In the genomic region with DNA sequence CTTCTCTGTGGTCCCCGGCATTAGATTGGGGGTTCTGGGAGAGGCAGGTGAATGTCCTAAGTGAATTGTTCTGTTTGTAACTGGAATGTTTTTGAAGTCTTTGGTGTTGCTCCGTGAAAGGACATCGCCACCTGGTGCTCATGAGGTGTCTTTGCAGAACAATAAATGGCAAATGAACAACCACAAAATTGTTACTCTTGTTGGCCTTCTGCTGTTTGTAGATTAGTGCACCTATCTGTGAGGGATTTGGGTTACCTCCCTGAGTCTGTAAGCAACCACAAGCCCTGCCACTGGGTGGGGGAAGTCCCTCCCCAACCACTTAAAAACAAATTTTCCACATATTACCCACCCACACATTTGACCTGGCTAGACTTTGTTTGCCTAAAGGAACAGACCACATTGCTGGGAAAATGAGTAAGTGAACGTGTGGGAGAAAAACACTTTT, we compare ENCODE assay signal across 9 cellular contexts.
DNase-seq lines count a peak whose midpoint lies in the region; ATAC-seq and FAIRE-seq lines count a peak whose summit lies in the region.
"Had no signal": no experiment of that assay in that cellular context is flagged by ENCODE, and none has a peak within 500 bp of the region (broad histone marks: within the 10 kb centered on the region; RNA-seq: fewer than 3 reads in every experiment).

No MANE protein-coding gene starts in this region.

- FAIRE-seq in RCC 7860 (lab: Jason Lieb, UNC): no peak
- FAIRE-seq: frontal cortex had no signal

- peak; percentile 41 for DNase-seq in ELF-1 (ENCODE audit: low read depth, low spot score)
- peak; percentile 14 for DNase-seq in RCC 7860 (ENCODE audit: low spot score)
- peak; percentile 88 for DNase-seq in astrocyte of the hippocampus (ENCODE audit: low read depth, low spot score)
- peak; percentile 63 for DNase-seq in inferior parietal cortex (ENCODE audit: extremely low spot score)
- peak; percentile 35 for DNase-seq in stimulated activated CD4-positive, alpha-beta T cell treated with anti-CD3 and anti-CD28 coated beads, Interleukin-1b, Interleukin-23, amount 100 ng/mL, for 48 hours
- no peak for DNase-seq in NCI-H774 (lab: John Stamatoyannopoulos, UW)

- peak; percentile 69 for ATAC-seq in GM21360 (IDR thresholded peaks at IDR 0.05; ENCODE audit: unreplicated experiment)
- ATAC-seq in HG03558 (IDR thresholded peaks at IDR 0.05; ENCODE audit: extremely low read depth, unreplicated experiment): peak; percentile 76
